Comparison of ENCODE assay signal across 16 cellular contexts in the genomic region with DNA sequence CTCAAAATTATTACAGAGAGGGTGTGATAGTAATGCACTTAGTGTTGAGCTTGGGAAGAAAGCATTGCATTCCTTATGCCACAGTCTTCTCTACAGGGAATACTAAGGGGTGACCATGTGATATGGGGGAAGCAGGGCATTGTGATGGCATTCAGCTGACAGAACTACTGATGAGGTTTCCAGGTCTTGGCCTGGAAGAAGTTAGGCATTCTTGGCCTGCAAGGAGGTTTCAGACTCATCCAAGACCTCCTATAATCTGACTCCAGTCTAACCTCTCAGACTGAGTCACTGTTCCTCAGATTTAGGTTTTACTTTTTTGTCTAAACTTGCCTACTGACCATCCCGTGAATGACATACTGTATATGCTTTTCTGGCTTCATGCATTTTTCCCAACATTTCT. TPM values are rescaled to one million over a fixed set of nuclear protein-coding genes. Genes with fewer than 3 reads are reported as not detected.
DNase-seq lines count a peak whose midpoint lies in the region; ATAC-seq lines count a peak whose summit lies in the region.
"Had no signal": no experiment of that assay in that cellular context is flagged by ENCODE, and none has a peak within 500 bp of the region (broad histone marks: within the 10 kb centered on the region; RNA-seq: fewer than 3 reads in every experiment).

No MANE protein-coding gene starts in this region.

- no peak overlapping the region for H3K27ac Mint-ChIP-seq in activated T-cell treated with anti-CD3 and anti-CD28 coated beads, Interleukin-2, amount 50 U/mL, for 72 hours

- no peaks in the 10 kb centered on the region for H3K27me3 Mint-ChIP-seq in activated T-cell treated with anti-CD3 and anti-CD28 coated beads, Interleukin-2, amount 50 U/mL, for 72 hours (ENCODE audit: low read depth)

- H3K4me3 Mint-ChIP-seq in activated T-cell treated with anti-CD3 and anti-CD28 coated beads, Interleukin-2, amount 50 U/mL, for 72 hours = no peak overlapping the region

- peaks cover 48% of the 10 kb centered on the region for H3K4me1 Mint-ChIP-seq in activated T-cell treated with anti-CD3 and anti-CD28 coated beads, Interleukin-2, amount 50 U/mL, for 72 hours (ENCODE audit: low read depth)

- no peak for ATAC-seq in activated T-cell treated with anti-CD3 and anti-CD28 coated beads, Interleukin-2, amount 50 U/mL, for 72 hours (replicated peaks in 1 of 2)
- no peak for ATAC-seq in GM19397 (IDR thresholded peaks at IDR 0.05; ENCODE audit: unreplicated experiment)
- ATAC-seq: gastroesophageal sphincter had no signal

- DNase-seq in Daoy (ENCODE audit: low read depth) (peak; percentile 7), RKO (ENCODE audit: low spot score) (peak; percentile 58), epithelial cell of prostate (ENCODE audit: low read depth, low spot score) (no peak), myocyte (ENCODE audit: low read depth) (peak; percentile 67), NCI-H1092 treated with DMSO at 0.1 percent for 48 hours (lab: John Stamatoyannopoulos, UW) (no peak), pons (ENCODE audit: low spot score) (no peak)
- DNase-seq in activated T-cell treated with anti-CD3 and anti-CD28 coated beads, Interleukin-2, amount 50 U/mL, for 72 hours = no peak
- DNase-seq: caudate nucleus, GOT3, Kasumi-1, left cardiac atrium, RPMI8226, transverse colon had no signal

- H3K36me3 Mint-ChIP-seq in activated T-cell treated with anti-CD3 and anti-CD28 coated beads, Interleukin-2, amount 50 U/mL, for 72 hours (ENCODE audit: insufficient read depth in 2 of 2) = peaks cover 6 to 11% of the 10 kb centered on the region in 2 donors

- peaks cover 0 to 3% of the 10 kb centered on the region in 2 donors for H3K9me3 Mint-ChIP-seq in activated T-cell treated with anti-CD3 and anti-CD28 coated beads, Interleukin-2, amount 50 U/mL, for 72 hours

- H3K27ac ChIP-seq in epithelial cell of prostate = peak overlapping the region; percentile 77
- H3K27ac ChIP-seq: BLaER1, gastroesophageal sphincter, transverse colon had no signal

RNA-seq across cellular contexts. Expression of gene STMP1, which starts 7.9 kb away (rescaled TPM):
- total RNA-seq in Daoy (2014; rRNA removed; shearing (Covaris generic)) = 9.1 and 11.4 TPM in 2 replicates
- total RNA-seq in myocyte = 20.7 and 23.2 TPM in 2 replicates
- 92.7 TPM for polyA plus RNA-seq in myocyte (2012)
- 10 to 100 TPM; 17.1 to 17.8 TPM for total RNA-seq in activated T-cell treated with anti-CD3 and anti-CD28 coated beads, Interleukin-2, amount 50 U/mL, for 72 hours

RNA-seq across cellular contexts. Expression of gene SLC13A4, which starts 57.8 kb away (rescaled TPM):
- total RNA-seq in Daoy (2014; rRNA removed; shearing (Covaris generic)) = not detected in 2 replicates
- 0.03 TPM in 1 of 2 replicates, not detected in the other for total RNA-seq in myocyte
- 2.0 TPM for polyA plus RNA-seq in myocyte (2012)
- total RNA-seq in activated T-cell treated with anti-CD3 and anti-CD28 coated beads, Interleukin-2, amount 50 U/mL, for 72 hours = not detected
- total RNA-seq: left cardiac atrium had no signal

Comparison
In these comparisons a context has a peak if more than half of its experiments do, and no peak if none do; other contexts are left out.
1. DNase-seq: peak in Daoy (single experiment), RKO (single experiment) and myocyte (single experiment); none in epithelial cell of prostate (single experiment), NCI-H1092 treated with DMSO at 0.1 percent for 48 hours (single experiment), activated T-cell treated with anti-CD3 and anti-CD28 coated beads, Interleukin-2, amount 50 U/mL, for 72 hours (0 of 2) and pons (single experiment).